Comparison of ENCODE assay signal across 21 cellular contexts in genomic region chr6:112195166-112195565, GRCh38. TPM values are rescaled to one million over a fixed set of nuclear protein-coding genes. Genes with fewer than 3 reads are reported as not detected.
DNase-seq lines count a peak whose midpoint lies in the region; TF ChIP-seq lines count a peak whose summit lies in the region.
"Had no signal": no experiment of that assay in that cellular context is flagged by ENCODE, and none has a peak within 500 bp of the region (broad histone marks: within the 10 kb centered on the region; RNA-seq: fewer than 3 reads in every experiment).

No MANE protein-coding gene starts in this region.

- 84% methylated on average over 3 of the region's 3 CpGs for WGBS in esophagus muscularis mucosa
- WGBS in tibial nerve, 2 donors: 68 to 73% methylated on average over 3 of the region's 3 CpGs

- no peak for TF ChIP-seq EP300 in esophagus muscularis mucosa (IDR thresholded peaks at IDR 0.05)
- no peak for TF ChIP-seq EP300 in tibial nerve (IDR thresholded peaks at IDR 0.05)

- H3K27me3 ChIP-seq in esophagus muscularis mucosa: no peaks in the 10 kb centered on the region
- H3K27me3 ChIP-seq in muscle layer of duodenum (ENCODE audit: low read depth, low read length): no peaks in the 10 kb centered on the region
- no peaks in the 10 kb centered on the region for H3K27me3 ChIP-seq in tibial nerve
- H3K27me3 ChIP-seq: BE2C; BLaER1 treated with 17β-estradiol and CSF1 and Interleukin-3, amounts not matched to agents 10 nM and 100 nM had no signal

- H3K4me1 ChIP-seq in esophagus muscularis mucosa (peaks cover 40 to 96% (median 75%) of the 10 kb centered on the region in 4 donors), muscle layer of duodenum (ENCODE audit: control insufficient read depth in 1 of 2, insufficient read depth in 2 of 2, low read length in 2 of 2) (peaks cover 0 to 9% of the 10 kb centered on the region in 2 donors), tibial nerve (peaks cover 1 to 89% (median 25%) of the 10 kb centered on the region in 4 donors)
- H3K4me1 ChIP-seq: A549; BLaER1 treated with 17β-estradiol and CSF1 and Interleukin-3, amounts not matched to agents 10 nM and 100 nM had no signal

- no peak overlapping the region for H3K4me3 ChIP-seq in choroid plexus epithelial cell (ENCODE audit: low read depth, low read length)
- H3K4me3 ChIP-seq in esophagus muscularis mucosa: no peak overlapping the region
- H3K4me3 ChIP-seq in muscle layer of duodenum (ENCODE audit: low read depth in 1 of 2, low read length in 2 of 2): no peak overlapping the region
- H3K4me3 ChIP-seq in tibial nerve: no peak overlapping the region
- H3K4me3 ChIP-seq: A549; BLaER1 treated with 17β-estradiol and CSF1 and Interleukin-3, amounts not matched to agents 10 nM and 100 nM; GM23248 had no signal

- peak overlapping the region; percentile 35 to 71 (median 62) for H3K27ac ChIP-seq in esophagus muscularis mucosa (replicated peaks in 1 of 4)
- H3K27ac ChIP-seq in muscle layer of duodenum (ENCODE audit: low read length): peak overlapping the region; percentile 2
- H3K27ac ChIP-seq in tibial nerve: peak overlapping the region; percentile 36 to 81 (median 46)
- H3K27ac ChIP-seq: A549; BLaER1 treated with 17β-estradiol and CSF1 and Interleukin-3, amounts not matched to agents 10 nM and 100 nM; GM23248 had no signal

- TF ChIP-seq CTCF in choroid plexus epithelial cell (conservative IDR thresholded peaks at IDR 0.05; ENCODE audit: low read depth, low read length) (no peak), esophagus muscularis mucosa (IDR thresholded peaks at IDR 0.05) (no peak), tibial nerve (IDR thresholded peaks at IDR 0.05) (no peak)

- DNase-seq in choroid plexus epithelial cell (ENCODE audit: low read depth) (peak; percentile 57), esophagus muscularis mucosa (ENCODE audit: extremely low spot score) (no peak), tibial nerve (ENCODE audit: low spot score in 2 of 2) (no peak), iPS-NIHi11 (ENCODE audit: low spot score) (no peak), NCI-H1417 treated with DMSO at 0.1 percent for 48 hours (lab: John Stamatoyannopoulos, UW) (no peak), activated gamma-delta T cell (lab: John Stamatoyannopoulos, UW) (no peak)
- DNase-seq: 8988T; ACHN; AML-193; BE2C; Calu3; CD4-positive, alpha-beta T cell; CD8-positive, alpha-beta memory T cell; DMS153; DND-41; GM23248; H7; HCEC 1CT had no signal

- no peaks in the 10 kb centered on the region for H3K9me3 ChIP-seq in esophagus muscularis mucosa
- H3K9me3 ChIP-seq in muscle layer of duodenum (ENCODE audit: control insufficient read depth in 1 of 2, low read length in 2 of 2): no peaks in the 10 kb centered on the region
- H3K9me3 ChIP-seq in tibial nerve: no peaks in the 10 kb centered on the region
- H3K9me3 ChIP-seq: A549, BE2C had no signal

- H3K36me3 ChIP-seq in esophagus muscularis mucosa: peaks cover 4 to 70% (median 19%) of the 10 kb centered on the region in 4 donors
- H3K36me3 ChIP-seq in muscle layer of duodenum (ENCODE audit: control insufficient read depth in 1 of 2, insufficient read depth in 2 of 2, low read length in 2 of 2): peaks cover 4 to 19% of the 10 kb centered on the region in 2 donors
- H3K36me3 ChIP-seq in tibial nerve: peaks cover 0 to 19% (median 0%) of the 10 kb centered on the region in 3 donors
- H3K36me3 ChIP-seq: BE2C; BLaER1 treated with 17β-estradiol and CSF1 and Interleukin-3, amounts not matched to agents 10 nM and 100 nM had no signal

- intact Hi-C loops in esophagus muscularis mucosa (cut with DNase I): no loop called here

- TF ChIP-seq POLR2A in esophagus muscularis mucosa (IDR thresholded peaks at IDR 0.05; ENCODE audit: low read depth) (no peak), tibial nerve (IDR thresholded peaks at IDR 0.05) (no peak)

RNA-seq across cellular contexts. Expression of gene LAMA4, which starts 59.2 kb away (rescaled TPM):
- total RNA-seq in esophagus muscularis mucosa: 100 to 1,000 TPM; 261 to 336 (median 303) TPM
- 100 to 1,000 TPM; 229 to 524 (median 468) TPM for total RNA-seq in tibial nerve
- total RNA-seq: CD4-positive, alpha-beta T cell; CD8-positive, alpha-beta memory T cell had no signal

Comparison
In these comparisons a context has a peak if more than half of its experiments do, and no peak if none do; other contexts are left out.
1. H3K27ac ChIP-seq: peak in every context shown above with its lines; median percentile 62 in esophagus muscularis mucosa; 46 in tibial nerve; 2 in muscle layer of duodenum.